Comparison of ENCODE assay signal across 28 cellular contexts in genomic region chrX:94045724-94046123, GRCh38.
"Had no signal": no experiment of that assay in that cellular context is flagged by ENCODE, and none has a peak within 500 bp of the region (broad histone marks: within the 10 kb centered on the region; RNA-seq: fewer than 3 reads in every experiment).

No MANE protein-coding gene starts in this region.

- H3K4me1 Mint-ChIP-seq: naive thymus-derived CD4-positive, alpha-beta T cell; stimulated activated naive B cell treated with anti-CD40 and anti-IgM and Interleukin-4, amounts not matched to agents 10 μg/mL and 1 μg/mL and 100 μg/mL, for 72 hours had no signal

- H3K79me2 ChIP-seq: hepatocyte had no signal

- H3K4me2 ChIP-seq: hepatocyte had no signal

- FAIRE-seq: urothelium cell line had no signal

- H3K36me3 Mint-ChIP-seq: naive thymus-derived CD4-positive, alpha-beta T cell; natural killer cell treated with Interleukin-12 subunit alpha and Interleukin-12 subunit beta and Interleukin-15 and Interleukin-18, amount 100 ng/mL, for 72 hours; stimulated activated naive B cell treated with anti-CD40 and anti-IgM and Interleukin-4, amounts not matched to agents 10 μg/mL and 1 μg/mL and 100 μg/mL, for 72 hours had no signal

- H3K4me1 ChIP-seq: heart right ventricle, left lung, lower lobe of right lung, prostate gland, stomach, tibial artery, upper lobe of right lung had no signal

- H3K4me3 Mint-ChIP-seq: naive thymus-derived CD4-positive, alpha-beta T cell; natural killer cell treated with Interleukin-12 subunit alpha and Interleukin-12 subunit beta and Interleukin-15 and Interleukin-18, amount 100 ng/mL, for 72 hours; stimulated activated naive B cell treated with anti-CD40 and anti-IgM and Interleukin-4, amounts not matched to agents 10 μg/mL and 1 μg/mL and 100 μg/mL, for 72 hours had no signal

- H3K4me3 ChIP-seq: heart right ventricle, hepatocyte, left lung, lower lobe of right lung, mucosa of descending colon, ovary, prostate gland, skin epidermis, stomach, thoracic aorta, tibial artery, upper lobe of right lung had no signal

- H3K27ac ChIP-seq: heart right ventricle, hepatocyte, left lung, lower lobe of right lung, ovary, prostate gland, skin epidermis, stomach, thoracic aorta, tibial artery, upper lobe of right lung had no signal

- H3K27me3 ChIP-seq: hepatocyte, left lung, ovary, tibial artery, upper lobe of right lung had no signal

- H3K36me3 ChIP-seq: heart right ventricle, left lung, lower lobe of right lung, ovary, prostate gland, stomach, thoracic aorta, tibial artery, upper lobe of right lung had no signal

- H3K9me3 Mint-ChIP-seq: stimulated activated naive B cell treated with anti-CD40 and anti-IgM and Interleukin-4, amounts not matched to agents 10 μg/mL and 1 μg/mL and 100 μg/mL, for 72 hours had no signal

- H3K9me3 ChIP-seq: heart right ventricle, left lung, lower lobe of right lung, mucosa of descending colon, ovary, prostate gland, stomach, thoracic aorta, upper lobe of right lung had no signal

- H3K27ac Mint-ChIP-seq: naive thymus-derived CD4-positive, alpha-beta T cell; natural killer cell treated with Interleukin-12 subunit alpha and Interleukin-12 subunit beta and Interleukin-15 and Interleukin-18, amount 100 ng/mL, for 72 hours; stimulated activated naive B cell treated with anti-CD40 and anti-IgM and Interleukin-4, amounts not matched to agents 10 μg/mL and 1 μg/mL and 100 μg/mL, for 72 hours had no signal

- H3K27me3 Mint-ChIP-seq: naive thymus-derived CD4-positive, alpha-beta T cell; natural killer cell treated with Interleukin-12 subunit alpha and Interleukin-12 subunit beta and Interleukin-15 and Interleukin-18, amount 100 ng/mL, for 72 hours; stimulated activated naive B cell treated with anti-CD40 and anti-IgM and Interleukin-4, amounts not matched to agents 10 μg/mL and 1 μg/mL and 100 μg/mL, for 72 hours had no signal

- H2AFZ ChIP-seq: hepatocyte had no signal

- DNase-seq: heart right ventricle; islet precursor cell; kidney glomerular epithelial cell; left colon; left lung; lower lobe of right lung; midbrain; mucosa of descending colon; naive thymus-derived CD4-positive, alpha-beta T cell; ovary; retina; right cardiac atrium; stimulated activated CD4-positive, alpha-beta T cell treated with anti-CD3 and anti-CD28 coated beads, Interleukin-12 subunit alpha, Interleukin-12 subunit beta, amount 100 ng/mL, for 4 hours; stimulated activated CD4-positive, alpha-beta T cell treated with anti-CD3 and anti-CD28 coated beads, Interleukin-15, amount 100 ng/mL, for 24 hours; stimulated activated CD4-positive, alpha-beta T cell treated with anti-CD3 and anti-CD28 coated beads, Interleukin-2, amount 100 ng/mL, for 24 hours; stimulated activated CD4-positive, alpha-beta T cell treated with anti-CD3 and anti-CD28 coated beads, Interleukin-4, amount 100 ng/mL, for 1 hour; stimulated activated naive B cell treated with anti-CD40 and anti-IgM and Interleukin-4, amounts not matched to agents 10 μg/mL and 1 μg/mL and 100 μg/mL, for 72 hours; stimulated activated naive CD8-positive, alpha-beta T cell treated with anti-CD3 and anti-CD28 coated beads, Interleukin-15, Interleukin-2, amounts not matched to agents 100 U/mL and 50 U/mL, for 24 hours; stomach; tibial artery; trophoblast cell; upper lobe of right lung had no signal
